ENCODE assay signal across 8 cellular contexts in genomic region chr6:150866147-150867073, GRCh38.
A peak's percentile ranks its signal among the peaks of the same experiment; 100 is the strongest.
DNase-seq lines count a peak whose midpoint lies in the region; ATAC-seq lines count a peak whose summit lies in the region.

No MANE protein-coding gene starts in this region.

- ATAC-seq in GM18520 (IDR thresholded peaks at IDR 0.05; ENCODE audit: unreplicated experiment), result peak; percentile 47
- peak; percentile 79 for ATAC-seq in HG03039 (IDR thresholded peaks at IDR 0.05; ENCODE audit: unreplicated experiment)
- peak; percentile 73 for ATAC-seq in central memory CD8-positive, alpha-beta T cell (replicated peaks; ENCODE audit: extremely low read depth, poor library complexity, severe bottlenecking)

- peaks cover 45% of the 10 kb centered on the region for H3K79me2 ChIP-seq in ACC112 (ENCODE audit: control insufficient read depth, insufficient read depth, low read length, unreplicated experiment)

- H3K4me3 Mint-ChIP-seq in central memory CD8-positive, alpha-beta T cell, result peak overlapping the region; percentile 79

- no peaks in the 10 kb centered on the region for H3K9me3 Mint-ChIP-seq in central memory CD8-positive, alpha-beta T cell

- H3K27me3 ChIP-seq in ACC112 (ENCODE audit: insufficient read depth, low read length), result no peaks in the 10 kb centered on the region

- peaks cover 11% of the 10 kb centered on the region for H3K4me1 ChIP-seq in ACC112 (ENCODE audit: control insufficient read depth, insufficient read depth, low read length, unreplicated experiment)

- peaks cover 20% of the 10 kb centered on the region for H3K27me3 Mint-ChIP-seq in central memory CD8-positive, alpha-beta T cell

- DNase-seq in NCI-H2196 (lab: John Stamatoyannopoulos, UW; ENCODE audit: unreplicated experiment), result peak; percentile 88
- peak; percentile 85 for DNase-seq in activated CD4-positive, CD25-positive, alpha-beta regulatory T cell treated with anti-CD3 and anti-CD28 coated beads, Interleukin-2, amount 50 U/mL, for 72 hours
- peak; percentile 35 to 47 for DNase-seq in central memory CD8-positive, alpha-beta T cell (ENCODE audit: low spot score in 2 of 2)
- peak; percentile 81 for DNase-seq in kidney glomerular epithelial cell (lab: John Stamatoyannopoulos, UW)
- peak; percentile 91 for DNase-seq in stimulated activated CD4-positive, alpha-beta T cell treated with anti-CD3 and anti-CD28 coated beads, Interleukin-15, amount 100 ng/mL, for 24 hours

- H3K36me3 ChIP-seq in ACC112 (ENCODE audit: insufficient read depth, low read length), result no peaks in the 10 kb centered on the region

- peak overlapping the region; percentile 35 for H2AFZ ChIP-seq in ACC112 (ENCODE audit: low read length, unreplicated experiment)

- peak overlapping the region; percentile 77 for H3K27ac Mint-ChIP-seq in central memory CD8-positive, alpha-beta T cell (ENCODE audit: low read depth)

- H3K36me3 Mint-ChIP-seq in central memory CD8-positive, alpha-beta T cell (ENCODE audit: insufficient read depth), result peaks cover 8% of the 10 kb centered on the region

- peak overlapping the region; percentile 97 for H3K4me3 ChIP-seq in ACC112 (ENCODE audit: low read depth, low read length)

- H3K27ac ChIP-seq in ACC112 (ENCODE audit: low read depth, low read length), result peak overlapping the region; percentile 98

- peaks cover 6% of the 10 kb centered on the region for H3K4me1 Mint-ChIP-seq in central memory CD8-positive, alpha-beta T cell

Comparison
In these comparisons a context has a peak if more than half of its experiments do, and no peak if none do; other contexts are left out.
1. Peak in every context shown above with its lines: DNase-seq, ATAC-seq, H3K4me3 ChIP-seq and H3K27ac ChIP-seq.
2. DNase-seq: peak in every context shown above with its lines; median percentile 91 in stimulated activated CD4-positive, alpha-beta T cell treated with anti-CD3 and anti-CD28 coated beads, Interleukin-15, amount 100 ng/mL, for 24 hours; 88 in NCI-H2196; 85 in activated CD4-positive, CD25-positive, alpha-beta regulatory T cell treated with anti-CD3 and anti-CD28 coated beads, Interleukin-2, amount 50 U/mL, for 72 hours; 81 in kidney glomerular epithelial cell; 41 in central memory CD8-positive, alpha-beta T cell.